In the genomic region with DNA sequence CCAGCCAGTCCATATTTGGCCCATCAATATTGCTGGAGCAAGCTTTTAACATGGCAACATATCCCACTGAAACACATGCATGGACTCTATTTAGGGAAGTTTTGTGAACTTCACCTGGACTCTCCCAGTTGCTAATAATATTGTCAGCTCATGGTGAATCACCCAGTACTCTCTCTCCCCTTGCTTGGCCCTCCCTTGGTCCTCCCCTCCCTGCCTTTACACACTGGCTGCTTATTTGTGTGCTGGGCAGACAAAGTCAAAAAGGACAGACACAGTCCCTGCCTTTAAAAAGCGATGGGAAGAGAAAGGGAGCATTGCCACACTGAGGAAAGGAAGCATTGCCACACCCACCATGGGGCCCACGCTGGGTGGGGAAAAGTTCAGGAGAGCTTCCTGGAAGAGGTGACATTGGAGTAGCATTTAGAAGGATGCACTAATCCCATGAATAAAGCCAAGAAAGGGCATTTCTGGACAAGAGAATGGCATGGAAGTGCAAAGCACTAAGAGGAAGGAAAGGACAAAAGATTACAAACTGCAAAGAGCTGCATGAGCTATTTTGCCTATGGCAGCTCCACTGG, we compare ENCODE assay signal across 22 cellular contexts.
A peak's percentile ranks its signal among the peaks of the same experiment; 100 is the strongest.
DNase-seq lines count a peak whose midpoint lies in the region; ATAC-seq, FAIRE-seq and TF ChIP-seq lines count a peak whose summit lies in the region.
"Had no signal": no experiment of that assay in that cellular context is flagged by ENCODE, and none has a peak within 500 bp of the region (broad histone marks: within the 10 kb centered on the region; RNA-seq: fewer than 3 reads in every experiment).

No MANE protein-coding gene starts in this region.

- H3K27me3 ChIP-seq in SJSA1 (replicated peaks) = no peaks in the 10 kb centered on the region
- H3K27me3 ChIP-seq in left ventricle myocardium inferior (ENCODE audit: low read depth) = no peaks in the 10 kb centered on the region
- H3K27me3 ChIP-seq in small intestine (ENCODE audit: control insufficient read depth in 2 of 2, insufficient read depth in 2 of 2, low read length in 2 of 2) = no peaks in the 10 kb centered on the region
- H3K27me3 ChIP-seq: BE2C, colonic mucosa, gastroesophageal sphincter, vagina had no signal

- no peaks in the 10 kb centered on the region for H3K36me3 ChIP-seq in SJSA1
- no peaks in the 10 kb centered on the region for H3K36me3 ChIP-seq in left ventricle myocardium inferior
- no peaks in the 10 kb centered on the region for H3K36me3 ChIP-seq in small intestine (ENCODE audit: control insufficient read depth in 2 of 2, insufficient read depth in 2 of 2, low read length in 2 of 2)
- H3K36me3 ChIP-seq: BE2C, colonic mucosa, gastroesophageal sphincter, vagina had no signal

- intact Hi-C loops in left ventricle myocardium inferior (cut with micrococcal nuclease) = no loop called here

- H3K9me3 ChIP-seq in SJSA1 (replicated peaks) (no peaks in the 10 kb centered on the region; the same call in 1 of the 2 replicates), left ventricle myocardium inferior (replicated peaks) (peaks cover 33% of the 10 kb centered on the region), small intestine (ENCODE audit: control insufficient read depth, low read depth) (no peaks in the 10 kb centered on the region)
- H3K9me3 ChIP-seq: BE2C, colonic mucosa, gastroesophageal sphincter, vagina had no signal

- H3K4me1 ChIP-seq in SJSA1 (replicated peaks) (peaks cover 34% of the 10 kb centered on the region), left ventricle myocardium inferior (peaks cover 25% of the 10 kb centered on the region), small intestine (ENCODE audit: control insufficient read depth in 2 of 2, insufficient read depth in 1 of 2, low read depth in 1 of 2, low read length in 1 of 2) (peaks cover 0 to 4% of the 10 kb centered on the region in 2 donors)
- H3K4me1 ChIP-seq: BE2C, colonic mucosa had no signal

- H3K4me3 ChIP-seq in SJSA1 (no peak overlapping the region), left ventricle myocardium inferior (no peak overlapping the region), small intestine (ENCODE audit: low read depth in 1 of 2, low read length in 2 of 2) (no peak overlapping the region)
- H3K4me3 ChIP-seq: colonic mucosa, gastroesophageal sphincter, vagina had no signal

- FAIRE-seq in small intestine (lab: Jason Lieb, UNC) = no peak
- FAIRE-seq: D721Med had no signal

- ATAC-seq in HG02870 (IDR thresholded peaks at IDR 0.05; ENCODE audit: unreplicated experiment) (peak; percentile 26), GM21786 (IDR thresholded peaks at IDR 0.05; ENCODE audit: unreplicated experiment) (no peak)
- ATAC-seq: activated naive CD4-positive, alpha-beta T cell treated with anti-CD3 and anti-CD28 coated beads, Interleukin-2, amount 50 U/mL, for 72 hours; gastroesophageal sphincter had no signal

- peak overlapping the region; percentile 35 for H3K27ac ChIP-seq in SJSA1
- peak overlapping the region; percentile 66 for H3K27ac ChIP-seq in left ventricle myocardium inferior (replicated peaks)
- H3K27ac ChIP-seq in small intestine (ENCODE audit: low read depth in 1 of 2, low read length in 1 of 2) = no peak overlapping the region
- H3K27ac ChIP-seq: colonic mucosa, vagina had no signal

- WGBS in small intestine, 3 donors = 54 to 79% (median 74%) methylated on average over 2 of the region's 2 CpGs

- DNase-seq in SJSA1 (ENCODE audit: low read depth in 1 of 2, low spot score in 2 of 2) (peak in 1 of 2 experiments; percentile 25), left ventricle myocardium inferior (no peak), small intestine (peak; percentile 29)
- no peak for DNase-seq in stimulated activated CD4-positive, alpha-beta T cell treated with anti-CD3 and anti-CD28 coated beads, Interleukin-1b, Interleukin-23, amount 100 ng/mL, for 48 hours
- DNase-seq in stimulated activated CD4-positive, alpha-beta T cell treated with anti-CD3 and anti-CD28 coated beads, Interleukin-4, amount 100 ng/mL, for 24 hours = no peak
- DNase-seq: activated B cell treated with CpG ODN at 0.5 μM for 24 hours; activated CD4-positive, alpha-beta memory T cell treated with anti-CD3 and anti-CD28 coated beads, Interleukin-2, amount 10 ng/mL, durations not matched to agents 7 days and 5 days; activated T-cell treated with anti-CD3 and anti-CD28 coated beads, Interleukin-2, amount 50 U/mL, for 1 hour; BE2C; colonic mucosa; HFFc6; NCI-H1694; NCI-H226; NK-92 treated with Interleukin-12 subunit alpha and Interleukin-12 subunit beta, amount 100 ng/mL, for 24 hours; RPMI8226; stimulated activated CD8-positive, alpha-beta memory T cell treated with anti-CD3 and anti-CD28 coated beads, Interleukin-4, amount 100 ng/mL, for 48 hours had no signal

- no peak for TF ChIP-seq CTCF in left ventricle myocardium inferior (IDR thresholded peaks at IDR 0.05; ENCODE audit: borderline replicate concordance)

Comparison
In these comparisons a context has a peak if more than half of its experiments do, and no peak if none do; other contexts are left out.
1. H3K27ac ChIP-seq: peak in SJSA1 (single experiment) and left ventricle myocardium inferior (single experiment); none in small intestine (0 of 2).